ENCODE assay signal across 1 cellular context in the genomic region with DNA sequence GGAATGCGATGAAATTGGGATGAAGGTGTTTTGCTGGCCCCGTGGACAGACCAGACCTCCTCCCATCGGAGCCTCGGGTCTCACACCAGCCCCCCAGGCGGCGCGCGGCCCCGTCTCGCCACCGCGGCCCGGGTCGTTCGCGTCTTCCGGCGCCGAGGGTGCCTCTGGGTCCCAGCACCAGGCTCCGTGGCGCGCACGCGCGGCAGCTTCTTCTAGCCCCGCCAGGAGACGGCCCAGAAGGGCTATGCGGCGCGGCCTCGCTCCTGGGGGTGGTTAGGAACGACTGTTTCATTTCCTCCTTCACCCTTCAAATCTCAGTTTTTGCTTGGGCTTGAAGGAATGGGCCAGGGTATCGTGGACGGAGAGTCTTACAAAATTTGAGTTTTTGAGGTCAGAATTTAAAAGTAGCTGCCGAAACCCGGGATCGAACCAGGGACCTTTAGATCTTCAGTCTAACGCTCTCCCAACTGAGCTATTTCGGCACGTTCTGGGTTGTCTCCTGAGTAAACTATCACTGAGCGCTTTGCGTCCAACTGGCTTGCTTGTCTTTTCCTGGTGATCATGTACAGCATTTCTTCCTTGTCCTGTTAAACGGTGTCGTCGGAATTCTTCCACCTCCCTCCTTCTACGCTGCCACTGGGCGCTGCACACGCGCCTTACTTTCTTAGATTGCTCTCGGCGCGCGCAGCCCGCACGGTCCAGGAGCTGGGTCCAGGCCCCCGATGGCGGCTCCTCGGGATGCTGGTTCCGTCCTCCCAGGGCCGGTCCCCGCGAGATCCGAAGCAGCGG.
TF ChIP-seq lines count a peak whose summit lies in the region.

No MANE protein-coding gene starts in this region.

TF ChIP-seq in HepG2, 621 proteins besides CTCF, POLR2A, EP300 and RAD21 (continued from another document and continues in another):
- no peak for TF ChIP-seq ZNF512 (CRISPR knock-in tag; IDR thresholded peaks at IDR 0.05)
- no peak for TF ChIP-seq TCF7L2 (IDR thresholded peaks at IDR 0.05; ENCODE audit: low read depth, low read length)
- TF ChIP-seq SNAPC5 (CRISPR knock-in tag; IDR thresholded peaks at IDR 0.05; ENCODE audit: borderline replicate concordance) = peak; percentile 28; the same call in 1 of the 2 replicates
- no peak for TF ChIP-seq ZNF678 (CRISPR knock-in tag; IDR thresholded peaks at IDR 0.05)
- TF ChIP-seq ZFP41 (CRISPR knock-in tag; IDR thresholded peaks at IDR 0.05; ENCODE audit: borderline replicate concordance) = no peak
- TF ChIP-seq SRF (IDR thresholded peaks at IDR 0.05; ENCODE audit: low read depth, low read length) = no peak
- TF ChIP-seq ZNF607 (CRISPR knock-in tag; IDR thresholded peaks at IDR 0.05; ENCODE audit: borderline replicate concordance) = no peak
- TF ChIP-seq SIX4 (CRISPR knock-in tag; IDR thresholded peaks at IDR 0.05) = no peak
- no peak for TF ChIP-seq IKZF4 (CRISPR knock-in tag; IDR thresholded peaks at IDR 0.05; ENCODE audit: borderline replicate concordance, low read depth, not compliant biosample characterization)
- peak; percentile 46; the same call in 1 of the 2 replicates for TF ChIP-seq ZNF337 (CRISPR knock-in tag; IDR thresholded peaks at IDR 0.05; ENCODE audit: borderline replicate concordance, low read depth)
- TF ChIP-seq, protein P1, sequence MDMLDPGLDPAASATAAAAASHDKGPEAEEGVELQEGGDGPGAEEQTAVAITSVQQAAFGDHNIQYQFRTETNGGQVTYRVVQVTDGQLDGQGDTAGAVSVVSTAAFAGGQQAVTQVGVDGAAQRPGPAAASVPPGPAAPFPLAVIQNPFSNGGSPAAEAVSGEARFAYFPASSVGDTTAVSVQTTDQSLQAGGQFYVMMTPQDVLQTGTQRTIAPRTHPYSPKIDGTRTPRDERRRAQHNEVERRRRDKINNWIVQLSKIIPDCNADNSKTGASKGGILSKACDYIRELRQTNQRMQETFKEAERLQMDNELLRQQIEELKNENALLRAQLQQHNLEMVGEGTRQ (IDR thresholded peaks at IDR 0.05; ENCODE audit: low read depth, low read length) = no peak
- TF ChIP-seq, protein P1 (CRISPR knock-in tag; IDR thresholded peaks at IDR 0.05; ENCODE audit: borderline replicate concordance) = no peak
- no peak for TF ChIP-seq ZNF574 (CRISPR knock-in tag; IDR thresholded peaks at IDR 0.05)
- TF ChIP-seq ZNF616 (CRISPR knock-in tag; IDR thresholded peaks at IDR 0.05; ENCODE audit: low read depth) = no peak; the same call in 1 of the 2 replicates
- peak; percentile 28; the same call in 1 of the 2 replicates for TF ChIP-seq GABPA (IDR thresholded peaks at IDR 0.05; ENCODE audit: low read depth, low read length)
- no peak for TF ChIP-seq GABPA (CRISPR knock-in tag; IDR thresholded peaks at IDR 0.05; ENCODE audit: low read depth)
- TF ChIP-seq CBFB (CRISPR knock-in tag; IDR thresholded peaks at IDR 0.05) = no peak
- peak; percentile 62; the same call in 1 of the 2 replicates for TF ChIP-seq HMGXB3 (CRISPR knock-in tag; IDR thresholded peaks at IDR 0.05; ENCODE audit: borderline replicate concordance)
- no peak for TF ChIP-seq RARG (CRISPR knock-in tag; IDR thresholded peaks at IDR 0.05; ENCODE audit: low read depth)
- TF ChIP-seq, protein P2, sequence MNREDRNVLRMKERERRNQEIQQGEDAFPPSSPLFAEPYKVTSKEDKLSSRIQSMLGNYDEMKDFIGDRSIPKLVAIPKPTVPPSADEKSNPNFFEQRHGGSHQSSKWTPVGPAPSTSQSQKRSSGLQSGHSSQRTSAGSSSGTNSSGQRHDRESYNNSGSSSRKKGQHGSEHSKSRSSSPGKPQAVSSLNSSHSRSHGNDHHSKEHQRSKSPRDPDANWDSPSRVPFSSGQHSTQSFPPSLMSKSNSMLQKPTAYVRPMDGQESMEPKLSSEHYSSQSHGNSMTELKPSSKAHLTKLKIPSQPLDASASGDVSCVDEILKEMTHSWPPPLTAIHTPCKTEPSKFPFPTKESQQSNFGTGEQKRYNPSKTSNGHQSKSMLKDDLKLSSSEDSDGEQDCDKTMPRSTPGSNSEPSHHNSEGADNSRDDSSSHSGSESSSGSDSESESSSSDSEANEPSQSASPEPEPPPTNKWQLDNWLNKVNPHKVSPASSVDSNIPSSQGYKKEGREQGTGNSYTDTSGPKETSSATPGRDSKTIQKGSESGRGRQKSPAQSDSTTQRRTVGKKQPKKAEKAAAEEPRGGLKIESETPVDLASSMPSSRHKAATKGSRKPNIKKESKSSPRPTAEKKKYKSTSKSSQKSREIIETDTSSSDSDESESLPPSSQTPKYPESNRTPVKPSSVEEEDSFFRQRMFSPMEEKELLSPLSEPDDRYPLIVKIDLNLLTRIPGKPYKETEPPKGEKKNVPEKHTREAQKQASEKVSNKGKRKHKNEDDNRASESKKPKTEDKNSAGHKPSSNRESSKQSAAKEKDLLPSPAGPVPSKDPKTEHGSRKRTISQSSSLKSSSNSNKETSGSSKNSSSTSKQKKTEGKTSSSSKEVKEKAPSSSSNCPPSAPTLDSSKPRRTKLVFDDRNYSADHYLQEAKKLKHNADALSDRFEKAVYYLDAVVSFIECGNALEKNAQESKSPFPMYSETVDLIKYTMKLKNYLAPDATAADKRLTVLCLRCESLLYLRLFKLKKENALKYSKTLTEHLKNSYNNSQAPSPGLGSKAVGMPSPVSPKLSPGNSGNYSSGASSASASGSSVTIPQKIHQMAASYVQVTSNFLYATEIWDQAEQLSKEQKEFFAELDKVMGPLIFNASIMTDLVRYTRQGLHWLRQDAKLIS (CRISPR knock-in tag; IDR thresholded peaks at IDR 0.05) = no peak
- no peak for TF ChIP-seq DNMT1 (CRISPR knock-in tag; IDR thresholded peaks at IDR 0.05)
- peak; percentile 22; the same call in 1 of the 2 replicates for TF ChIP-seq ZNF12 (CRISPR knock-in tag; IDR thresholded peaks at IDR 0.05)
- TF ChIP-seq ZNF570 (CRISPR knock-in tag; IDR thresholded peaks at IDR 0.05; ENCODE audit: borderline replicate concordance) = no peak
- no peak for TF ChIP-seq PCBP2 (optimal IDR thresholded peaks at IDR 0.05; ENCODE audit: low read depth, low read length, poor library complexity, severe bottlenecking)
- TF ChIP-seq CBX5 (CRISPR knock-in tag; IDR thresholded peaks at IDR 0.05; ENCODE audit: borderline replicate concordance) = no peak; the same call in 1 of the 2 replicates
- TF ChIP-seq, protein P3, sequence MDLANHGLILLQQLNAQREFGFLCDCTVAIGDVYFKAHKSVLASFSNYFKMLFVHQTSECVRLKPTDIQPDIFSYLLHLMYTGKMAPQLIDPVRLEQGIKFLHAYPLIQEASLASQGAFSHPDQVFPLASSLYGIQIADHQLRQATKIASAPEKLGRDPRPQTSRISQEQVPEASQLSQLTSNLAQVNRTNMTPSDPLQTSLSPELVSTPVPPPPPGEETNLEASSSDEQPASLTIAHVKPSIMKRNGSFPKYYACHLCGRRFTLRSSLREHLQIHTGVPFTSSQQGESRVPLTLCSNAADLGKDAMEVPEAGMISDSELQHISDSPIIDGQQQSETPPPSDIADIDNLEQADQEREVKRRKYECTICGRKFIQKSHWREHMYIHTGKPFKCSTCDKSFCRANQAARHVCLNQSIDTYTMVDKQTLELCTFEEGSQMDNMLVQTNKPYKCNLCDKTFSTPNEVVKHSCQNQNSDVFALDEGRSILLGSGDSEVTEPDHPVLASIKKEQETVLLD (CRISPR knock-in tag; IDR thresholded peaks at IDR 0.05; ENCODE audit: low read depth) = no peak
- TF ChIP-seq, protein P4, sequence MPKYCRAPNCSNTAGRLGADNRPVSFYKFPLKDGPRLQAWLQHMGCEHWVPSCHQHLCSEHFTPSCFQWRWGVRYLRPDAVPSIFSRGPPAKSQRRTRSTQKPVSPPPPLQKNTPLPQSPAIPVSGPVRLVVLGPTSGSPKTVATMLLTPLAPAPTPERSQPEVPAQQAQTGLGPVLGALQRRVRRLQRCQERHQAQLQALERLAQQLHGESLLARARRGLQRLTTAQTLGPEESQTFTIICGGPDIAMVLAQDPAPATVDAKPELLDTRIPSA (CRISPR knock-in tag; IDR thresholded peaks at IDR 0.05; ENCODE audit: borderline replicate concordance) = 0 out of 2 replicates have a peak, but pooled peaks have one; percentile 49
- TF ChIP-seq TFDP1 (CRISPR knock-in tag; IDR thresholded peaks at IDR 0.05; ENCODE audit: borderline replicate concordance) = peak; percentile 30; the same call in 1 of the 2 replicates
- TF ChIP-seq ZNF556 (CRISPR knock-in tag; IDR thresholded peaks at IDR 0.05; ENCODE audit: borderline replicate concordance) = no peak; the same call in 1 of the 2 replicates
- TF ChIP-seq DNMT3B (CRISPR knock-in tag; conservative IDR thresholded peaks at IDR 0.05) = no peak
- TF ChIP-seq MIER2 (CRISPR knock-in tag; IDR thresholded peaks at IDR 0.05) = peak; percentile 68
- TF ChIP-seq TIGD3 (CRISPR knock-in tag; IDR thresholded peaks at IDR 0.05; ENCODE audit: borderline replicate concordance) = no peak
- no peak for TF ChIP-seq MBD4 (IDR thresholded peaks at IDR 0.05; ENCODE audit: borderline replicate concordance, low read length)
